Comparison of ENCODE assay signal across 13 cellular contexts in genomic region chr14:101736585-101736984, GRCh38. TPM values are rescaled to one million over a fixed set of nuclear protein-coding genes. Genes with fewer than 3 reads are reported as not detected.
DNase-seq lines count a peak whose midpoint lies in the region; ATAC-seq and TF ChIP-seq lines count a peak whose summit lies in the region.
"Had no signal": no experiment of that assay in that cellular context is flagged by ENCODE, and none has a peak within 500 bp of the region (broad histone marks: within the 10 kb centered on the region; RNA-seq: fewer than 3 reads in every experiment).

No MANE protein-coding gene starts in this region.

- ATAC-seq in T-helper 17 cell, result no peak
- ATAC-seq: HCT116 had no signal

- H3K23ac ChIP-seq in trophoblast cell (ENCODE audit: low read length), result no peak overlapping the region

- H3K27me3 ChIP-seq in trophoblast cell (ENCODE audit: insufficient read depth, low read length), result no peaks in the 10 kb centered on the region
- no peaks in the 10 kb centered on the region for H3K27me3 ChIP-seq in effector memory CD4-positive, alpha-beta T cell (replicated peaks; ENCODE audit: control insufficient read depth, insufficient read depth, low read length, poor library complexity, severe bottlenecking)
- no peaks in the 10 kb centered on the region for H3K27me3 ChIP-seq in transverse colon

- H3K4ac ChIP-seq in trophoblast cell (ENCODE audit: low read depth, low read length), result no peak overlapping the region

- H3K4me1 ChIP-seq in trophoblast cell (ENCODE audit: control insufficient read depth in 1 of 2, insufficient read depth in 2 of 2, low read length in 2 of 2), result peaks cover 2% of the 10 kb centered on the region in 2 experiments
- peaks cover 9% of the 10 kb centered on the region for H3K4me1 ChIP-seq in effector memory CD4-positive, alpha-beta T cell (ENCODE audit: control insufficient read depth, insufficient read depth, low read length, poor library complexity, severe bottlenecking)
- H3K4me1 ChIP-seq in transverse colon, result peaks cover 7 to 8% (median 7%) of the 10 kb centered on the region in 4 donors

- no peak overlapping the region for H2BK120ac ChIP-seq in trophoblast cell (ENCODE audit: insufficient read depth, low read length, poor library complexity)

- H3K9me3 ChIP-seq in T-helper 17 cell (ENCODE audit: control insufficient read depth, low read length, poor library complexity, severe bottlenecking) (no peaks in the 10 kb centered on the region), trophoblast cell (ENCODE audit: insufficient read depth, low read depth, low read length) (peaks cover 15% of the 10 kb centered on the region), transverse colon (peaks cover 7 to 9% of the 10 kb centered on the region in 2 donors)
- H3K9me3 ChIP-seq in effector memory CD4-positive, alpha-beta T cell (ENCODE audit: control insufficient read depth, low read length), result peaks cover 3% of the 10 kb centered on the region

- no peak for TF ChIP-seq EP300 in transverse colon (IDR thresholded peaks at IDR 0.05; ENCODE audit: low read depth)

- H3K4me2 ChIP-seq in trophoblast cell (ENCODE audit: low read length), result no peak overlapping the region

- no CpG with 5 or more reads among the region's 8 CpGs for whole genome bisulfite sequencing in trophoblast cell (ENCODE audit: extremely low coverage, insufficient coverage, insufficient read length)
- 73 to 90% methylated on average over 2 to 8 of the region's 8 CpGs for WGBS in transverse colon (ENCODE audit: low coverage in 1 of 2), 2 donors

- no peak for TF ChIP-seq CTCF in transverse colon (IDR thresholded peaks at IDR 0.05)

- no peak overlapping the region for H3K4me3 Mint-ChIP-seq in T-helper 17 cell
- H3K4me3 Mint-ChIP-seq: B cell; CD4-positive, alpha-beta memory T cell had no signal

- H2AFZ ChIP-seq in trophoblast cell (ENCODE audit: insufficient read depth, low read length, poor library complexity), result no peak overlapping the region
- H2AFZ ChIP-seq: GM23248 had no signal

- H3K27me3 Mint-ChIP-seq in T-helper 17 cell, result no peaks in the 10 kb centered on the region
- H3K27me3 Mint-ChIP-seq: CD4-positive, alpha-beta memory T cell had no signal

- no peak overlapping the region for H3K14ac ChIP-seq in trophoblast cell (ENCODE audit: low read length)

- peak overlapping the region; percentile 18 for H3K4me3 ChIP-seq in trophoblast cell (ENCODE audit: low read depth, low read length)
- no peak overlapping the region for H3K4me3 ChIP-seq in effector memory CD4-positive, alpha-beta T cell (ENCODE audit: insufficient read depth, low read depth, low read length, poor library complexity, severe bottlenecking)
- H3K4me3 ChIP-seq in transverse colon, result no peak overlapping the region
- H3K4me3 ChIP-seq: GM23248 had no signal

- no peaks in the 10 kb centered on the region for H3K79me2 ChIP-seq in trophoblast cell (ENCODE audit: control insufficient read depth, insufficient read depth, low read length, poor library complexity)

- H3K18ac ChIP-seq in trophoblast cell (ENCODE audit: low read length), result no peak overlapping the region

- peak overlapping the region; percentile 88 for H3K27ac Mint-ChIP-seq in T-helper 17 cell
- H3K27ac Mint-ChIP-seq: B cell had no signal

- no peak overlapping the region for H2BK12ac ChIP-seq in trophoblast cell (ENCODE audit: low read length)

- no peak overlapping the region for H2BK5ac ChIP-seq in trophoblast cell (ENCODE audit: low read depth, low read length, poor library complexity)

- DNase-seq in T-helper 17 cell (no peak), islet precursor cell (peak; percentile 34), trophoblast cell (no peak), ureter (ENCODE audit: low spot score) (peak; percentile 27), KBM-7 (no peak), transverse colon (no peak)
- no peak for DNase-seq in effector memory CD4-positive, alpha-beta T cell
- DNase-seq: C1 segment of cervical spinal cord; CD4-positive, alpha-beta memory T cell; DMS79; GM23248 had no signal

- H3K36me3 ChIP-seq in trophoblast cell (ENCODE audit: control insufficient read depth in 1 of 2, insufficient read depth in 2 of 2, low read length in 2 of 2) (no peaks in the 10 kb centered on the region), transverse colon (no peaks in the 10 kb centered on the region)
- H3K36me3 ChIP-seq in effector memory CD4-positive, alpha-beta T cell (ENCODE audit: control insufficient read depth, insufficient read depth, low read length), result no peaks in the 10 kb centered on the region

- H3K9ac ChIP-seq in trophoblast cell (ENCODE audit: low read length), result no peak overlapping the region
- H3K9ac ChIP-seq: GM23248 had no signal

- no peak for TF ChIP-seq POLR2A in transverse colon (IDR thresholded peaks at IDR 0.05)

- H3K27ac ChIP-seq in trophoblast cell (ENCODE audit: low read depth, low read length) (no peak overlapping the region), transverse colon (no peak overlapping the region)
- no peak overlapping the region for H3K27ac ChIP-seq in effector memory CD4-positive, alpha-beta T cell (ENCODE audit: insufficient read depth, low read length, poor library complexity, severe bottlenecking)
- H3K27ac ChIP-seq: GM23248 had no signal

- H3K4me1 Mint-ChIP-seq in T-helper 17 cell, result peaks cover 11% of the 10 kb centered on the region

- no peak overlapping the region for H2AK5ac ChIP-seq in trophoblast cell (ENCODE audit: low read length)

- H4K8ac ChIP-seq in trophoblast cell (ENCODE audit: low read depth, low read length), result no peak overlapping the region

- H3K79me1 ChIP-seq in trophoblast cell (ENCODE audit: low read length), result no peaks in the 10 kb centered on the region

- no peak overlapping the region for H4K12ac ChIP-seq in trophoblast cell (ENCODE audit: low read depth, low read length)

- H3K36me3 Mint-ChIP-seq in T-helper 17 cell (ENCODE audit: low read depth), result no peaks in the 10 kb centered on the region

- H4K91ac ChIP-seq in trophoblast cell (ENCODE audit: low read depth, low read length), result no peak overlapping the region

- in situ Hi-C loops in KBM-7 (cut with MboI; ENCODE audit: low pct_unique_long_range_greater_than_20kb, low sequenced_read_pairs) (no loop called here), transverse colon (cut with MboI; ENCODE audit: low pct_ligation_motif_present in 1 of 4, low pct_unique_long_range_greater_than_20kb in 1 of 4, low sequenced_read_pairs in 3 of 4) (no loop called here)

- intact Hi-C loops in transverse colon (cut with DNase I; ENCODE audit: low total_unique reads), result no loop called here

RNA-seq across cellular contexts. Expression of gene PPP2R5C, which starts 24.9 kb away (rescaled TPM):
- total RNA-seq in T-helper 17 cell, result 100 to 1,000 TPM; 516 to 530 TPM
- polyA plus RNA-seq in trophoblast cell (2013), result 136 and 143 TPM in 2 replicates
- total RNA-seq in ureter, result 155 TPM
- total RNA-seq in transverse colon, result 100 to 1,000 TPM in 2 of 4 donors, 10 to 100 TPM in 2; 66.2 to 211 (median 116) TPM

Comparison
In these comparisons a context has a peak if more than half of its experiments do, and no peak if none do; other contexts are left out.
1. DNase-seq: peak in islet precursor cell (single experiment) and ureter (single experiment); none in T-helper 17 cell (0 of 3), trophoblast cell (0 of 2), KBM-7 (single experiment), effector memory CD4-positive, alpha-beta T cell (0 of 3) and transverse colon (single experiment).